ENCODE assay signal across 12 cellular contexts in the genomic region with DNA sequence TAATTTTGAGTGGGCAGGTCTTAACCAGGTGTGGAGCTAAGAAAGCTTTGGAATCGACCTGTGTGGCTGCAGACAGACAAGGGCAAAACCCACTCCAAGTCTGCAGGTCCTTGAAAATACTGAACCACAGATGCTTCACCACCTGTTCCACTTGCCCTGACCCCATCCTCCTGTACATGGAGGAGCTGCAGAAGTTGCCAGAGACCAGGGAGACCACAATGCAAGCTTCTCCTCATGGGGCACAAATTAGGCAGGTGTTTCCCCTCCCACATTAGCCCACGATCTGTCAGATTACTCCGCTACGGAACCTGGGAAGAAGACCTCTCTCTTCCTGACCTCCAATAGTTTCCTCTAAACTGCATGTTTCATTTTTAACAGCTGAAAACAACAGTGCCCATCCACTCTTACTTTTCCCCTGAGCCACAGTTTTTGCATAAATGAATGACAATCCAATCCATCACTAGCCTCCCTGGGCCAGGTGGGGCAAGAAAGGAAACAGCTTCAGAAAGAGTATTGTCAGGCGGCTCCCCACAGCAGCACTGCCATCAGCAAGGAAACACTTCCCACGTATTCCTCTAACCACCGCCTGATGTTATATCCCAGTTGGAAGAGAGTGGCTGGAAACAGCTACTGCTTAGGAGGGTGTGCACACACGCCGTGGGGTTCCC.
DNase-seq lines count a peak whose midpoint lies in the region; ATAC-seq and TF ChIP-seq lines count a peak whose summit lies in the region.
"Had no signal": no experiment of that assay in that cellular context is flagged by ENCODE, and none has a peak within 500 bp of the region (broad histone marks: within the 10 kb centered on the region; RNA-seq: fewer than 3 reads in every experiment).

No MANE protein-coding gene starts in this region.

- H3K4me1 ChIP-seq in HUES64 (ENCODE audit: insufficient read depth, low read length) (peaks cover 17% of the 10 kb centered on the region), SK-N-SH (ENCODE audit: control insufficient read depth in 1 of 2, insufficient read depth in 2 of 2, low read depth in 1 of 2, low read length in 1 of 2) (peaks cover 14 to 16% of the 10 kb centered on the region in 2 experiments; a peak in 3 of 4 replicates), right cardiac atrium (ENCODE audit: control insufficient read depth, insufficient read depth, low read length) (no peaks in the 10 kb centered on the region), skeletal muscle tissue (ENCODE audit: control insufficient read depth in 3 of 3, insufficient read depth in 3 of 3, low read length in 3 of 3) (peaks cover 18 to 22% (median 19%) of the 10 kb centered on the region in 3 donors), upper lobe of right lung (peaks cover 14% of the 10 kb centered on the region)

- no peaks in the 10 kb centered on the region for H3K79me2 ChIP-seq in SK-N-SH (ENCODE audit: insufficient read depth)

- peak overlapping the region; percentile 63 for H3K4me2 ChIP-seq in SK-N-SH

- TF ChIP-seq CTCF in SK-N-SH (IDR thresholded peaks at IDR 0.05) = no peak
- TF ChIP-seq CTCF in upper lobe of right lung (IDR thresholded peaks at IDR 0.05) = no peak

- H3K36me3 ChIP-seq in HUES64 (ENCODE audit: insufficient read depth, low read length) = no peaks in the 10 kb centered on the region
- no peaks in the 10 kb centered on the region for H3K36me3 ChIP-seq in SK-N-SH (replicated peaks in 1 of 2; ENCODE audit: control insufficient read depth in 1 of 2, insufficient read depth in 2 of 2, low read length in 1 of 2)
- no peaks in the 10 kb centered on the region for H3K36me3 ChIP-seq in skeletal muscle tissue (ENCODE audit: control insufficient read depth in 3 of 3, insufficient read depth in 3 of 3, low read length in 3 of 3)
- H3K36me3 ChIP-seq in upper lobe of right lung = no peaks in the 10 kb centered on the region
- H3K36me3 ChIP-seq: left lung had no signal

- H3K4me3 ChIP-seq in HUES64 (ENCODE audit: low read length) (no peak overlapping the region), SK-N-SH (ENCODE audit: low read depth in 2 of 2, low read length in 1 of 2) (no peak overlapping the region; a peak in 2 of 4 replicates), right cardiac atrium (ENCODE audit: low read length) (peak overlapping the region; percentile 62), skeletal muscle tissue (ENCODE audit: low read length in 3 of 3) (peak overlapping the region in 2 of 3 donors; percentile 69 to 84), upper lobe of right lung (no peak overlapping the region)

- DNase-seq in SK-N-SH (no peak), right cardiac atrium (no peak), upper lobe of right lung (no peak), sciatic nerve (ENCODE audit: low spot score) (no peak), T1000 (lab: John Stamatoyannopoulos, UW) (no peak), NCI-H446 (lab: John Stamatoyannopoulos, UW) (no peak)
- DNase-seq: activated T-cell treated with anti-CD3 and anti-CD28 coated beads for 4 hours, Kasumi-1 had no signal

- CTCF ChIA-PET in SK-N-SH (lab: Yijun Ruan, JAX) = interaction anchor here (1.0 to 5.8 kb wide), 8 partner anchors 9 to 47 kb away, joined by 3 to 26 read pairs (median 4); no protein-coding TSS in a partner anchor

- H3K9me3 ChIP-seq in HUES64 (ENCODE audit: insufficient read depth, low read depth, low read length) (0 out of 2 replicates have a peak, but pooled peaks cover 5% of the 10 kb centered on the region), SK-N-SH (no peaks in the 10 kb centered on the region), right cardiac atrium (ENCODE audit: control insufficient read depth, low read length) (no peaks in the 10 kb centered on the region), skeletal muscle tissue (ENCODE audit: control insufficient read depth in 3 of 3, low read length in 3 of 3) (no peaks in the 10 kb centered on the region), upper lobe of right lung (no peaks in the 10 kb centered on the region)
- H3K9me3 ChIP-seq: left lung had no signal

- no peaks in the 10 kb centered on the region for H3K9me2 ChIP-seq in SK-N-SH

- H2AFZ ChIP-seq in SK-N-SH (ENCODE audit: low read depth) = peak overlapping the region; percentile 57; the same call in 1 of the 2 replicates

- TF ChIP-seq RAD21 in SK-N-SH (IDR thresholded peaks at IDR 0.05; ENCODE audit: low read length) = no peak

- H3K9ac ChIP-seq in HUES64 (ENCODE audit: low read depth, low read length) (no peak overlapping the region), SK-N-SH (no peak overlapping the region), skeletal muscle tissue (ENCODE audit: low read depth in 1 of 3, low read length in 3 of 3) (peak overlapping the region; percentile 54 to 93 (median 84))

- intact Hi-C loops in right cardiac atrium (cut with DNase I) (loop anchor here in 1 of 4 donors (10.0 kb wide), 1 partner anchor 271 kb away; no protein-coding TSS in a partner anchor), upper lobe of right lung (cut with DNase I) (no loop called here), sciatic nerve (cut with DNase I) (no loop called here)

- no peak for TF ChIP-seq EP300 in SK-N-SH (IDR thresholded peaks at IDR 0.05; ENCODE audit: borderline replicate concordance in 1 of 2, low read depth in 1 of 2, low read length in 1 of 2)

- 69% methylated on average over 9 of the region's 9 CpGs for WGBS in HUES64
- WGBS in SK-N-SH (ENCODE audit: low lambda C conversion rate) = 91% methylated on average over 9 of the region's 9 CpGs
- 47% methylated on average over 9 of the region's 9 CpGs for WGBS in right cardiac atrium

- H3K27me3 ChIP-seq in HUES64 (ENCODE audit: insufficient read depth, low read length) (no peaks in the 10 kb centered on the region), SK-N-SH (ENCODE audit: insufficient read depth) (no peaks in the 10 kb centered on the region), right cardiac atrium (ENCODE audit: control insufficient read depth, insufficient read depth) (no peaks in the 10 kb centered on the region), skeletal muscle tissue (ENCODE audit: control insufficient read depth in 3 of 3, insufficient read depth in 3 of 3, low read length in 3 of 3) (no peaks in the 10 kb centered on the region), upper lobe of right lung (no peaks in the 10 kb centered on the region)
- H3K27me3 ChIP-seq: left lung had no signal

- H3F3A ChIP-seq in SK-N-SH (replicated peaks; ENCODE audit: insufficient read depth) = peaks cover 9% of the 10 kb centered on the region

- no peaks in the 10 kb centered on the region for H4K20me1 ChIP-seq in SK-N-SH (ENCODE audit: insufficient read depth)

- H3K27ac ChIP-seq in HUES64 (ENCODE audit: low read depth, low read length) (peak overlapping the region; percentile 39; the same call in 1 of the 2 replicates), SK-N-SH (ENCODE audit: low read depth in 2 of 2, low read length in 1 of 2) (no peak overlapping the region), right cardiac atrium (ENCODE audit: low read length) (peak overlapping the region; percentile 82), skeletal muscle tissue (ENCODE audit: low read depth, low read length) (peak overlapping the region; percentile 77), upper lobe of right lung (no peak overlapping the region)
- H3K27ac ChIP-seq: left lung had no signal

- ATAC-seq in right cardiac atrium = peak in 1 of 2 donors; percentile 3
- ATAC-seq in upper lobe of right lung = no peak
- no peak for ATAC-seq in sciatic nerve
- ATAC-seq: stimulated activated memory B cell treated with anti-CD40 and anti-IgM and Interleukin-4, amounts not matched to agents 10 μg/mL and 1 μg/mL and 100 μg/mL, for 72 hours had no signal

- POLR2A ChIA-PET in SK-N-SH (lab: Yijun Ruan, JAX) = no interaction called here

TF ChIP-seq in SK-N-SH, 30 proteins besides CTCF, POLR2A, EP300 and RAD21:
- TF ChIP-seq RFX5 (IDR thresholded peaks at IDR 0.05; ENCODE audit: low read length) (no peak), NRF1 (IDR thresholded peaks at IDR 0.05; ENCODE audit: low read depth, low read length) (no peak), NFIC (IDR thresholded peaks at IDR 0.05; ENCODE audit: borderline replicate concordance) (no peak), GATA2 (CRISPR knock-in tag; IDR thresholded peaks at IDR 0.05) (no peak), RXRA (IDR thresholded peaks at IDR 0.05; ENCODE audit: borderline replicate concordance, low read depth) (no peak), POLR2AphosphoS5 (IDR thresholded peaks at IDR 0.05; ENCODE audit: low read depth, low read length) (no peak)
- TF ChIP-seq, protein P1, sequence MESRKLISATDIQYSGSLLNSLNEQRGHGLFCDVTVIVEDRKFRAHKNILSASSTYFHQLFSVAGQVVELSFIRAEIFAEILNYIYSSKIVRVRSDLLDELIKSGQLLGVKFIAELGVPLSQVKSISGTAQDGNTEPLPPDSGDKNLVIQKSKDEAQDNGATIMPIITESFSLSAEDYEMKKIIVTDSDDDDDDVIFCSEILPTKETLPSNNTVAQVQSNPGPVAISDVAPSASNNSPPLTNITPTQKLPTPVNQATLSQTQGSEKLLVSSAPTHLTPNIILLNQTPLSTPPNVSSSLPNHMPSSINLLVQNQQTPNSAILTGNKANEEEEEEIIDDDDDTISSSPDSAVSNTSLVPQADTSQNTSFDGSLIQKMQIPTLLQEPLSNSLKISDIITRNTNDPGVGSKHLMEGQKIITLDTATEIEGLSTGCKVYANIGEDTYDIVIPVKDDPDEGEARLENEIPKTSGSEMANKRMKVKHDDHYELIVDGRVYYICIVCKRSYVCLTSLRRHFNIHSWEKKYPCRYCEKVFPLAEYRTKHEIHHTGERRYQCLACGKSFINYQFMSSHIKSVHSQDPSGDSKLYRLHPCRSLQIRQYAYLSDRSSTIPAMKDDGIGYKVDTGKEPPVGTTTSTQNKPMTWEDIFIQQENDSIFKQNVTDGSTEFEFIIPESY (IDR thresholded peaks at IDR 0.05; ENCODE audit: borderline replicate concordance, low read depth) = no peak

Comparison
In these comparisons a context has a peak if more than half of its experiments do, and no peak if none do; other contexts are left out.
1. H3K27ac ChIP-seq: peak in HUES64 (single experiment), right cardiac atrium (single experiment) and skeletal muscle tissue (single experiment); none in SK-N-SH (0 of 2) and upper lobe of right lung (single experiment).
2. H3K4me3 ChIP-seq: peak in right cardiac atrium (single experiment) and skeletal muscle tissue (2 of 3); none in HUES64 (single experiment), SK-N-SH (0 of 2) and upper lobe of right lung (single experiment).
3. H3K9ac ChIP-seq: peak in skeletal muscle tissue (3 of 3); none in HUES64 (single experiment) and SK-N-SH (single experiment).